Comparison of ENCODE assay signal across 8 cellular contexts in genomic region chr1:43348809-43349593, GRCh38. TPM values are rescaled to one million over a fixed set of nuclear protein-coding genes. Genes with fewer than 3 reads are reported as not detected.
A peak's percentile ranks its signal among the peaks of the same experiment; 100 is the strongest.
DNase-seq lines count a peak whose midpoint lies in the region; ATAC-seq, FAIRE-seq and TF ChIP-seq lines count a peak whose summit lies in the region.

No MANE protein-coding gene starts in this region.

- POLR2A ChIA-PET in GM12878 (lab: Charles Lee): interaction anchor here (1.1 kb wide), 1 partner anchor 9 kb away, joined by 3 read pairs; no protein-coding TSS in a partner anchor

- no peak for TF ChIP-seq CTCF in GM12864 (IDR thresholded peaks at IDR 0.05; ENCODE audit: low read depth, low read length, missing control alignments)
- TF ChIP-seq CTCF in GM12878 (IDR thresholded peaks at IDR 0.05 in 2 of 3, conservative IDR thresholded peaks at IDR 0.05 in 1 of 3; ENCODE audit: control insufficient read depth in 2 of 3, extremely low read depth in 1 of 3, insufficient read depth in 1 of 3, low read depth in 3 of 3, low read length in 3 of 3): no peak

- no peak for TF ChIP-seq EP300 in GM12878 (IDR thresholded peaks at IDR 0.05; ENCODE audit: borderline replicate concordance in 1 of 2, control insufficient read depth in 1 of 2, low read depth in 2 of 2, low read length in 2 of 2)

- TF ChIP-seq RAD21 in GM12878 (IDR thresholded peaks at IDR 0.05; ENCODE audit: insufficient read depth, low read depth, low read length): no peak

- no peaks in the 10 kb centered on the region for H3K9me3 ChIP-seq in GM12878 (replicated peaks; ENCODE audit: control insufficient read depth, insufficient read depth, low read length)

- ATAC-seq in SK-N-SH treated with all-trans-retinoic acid at 6 μM for 48 hours: peak; percentile 90
- ATAC-seq in GM12878: no peak

- RAD21 ChIA-PET in GM12878 (lab: Charles Lee; ENCODE audit: unreplicated experiment): no interaction called here

- no peaks in the 10 kb centered on the region for H3K4me1 ChIP-seq in GM12878 (ENCODE audit: control insufficient read depth, insufficient read depth, low read length)

- in situ Hi-C loops in GM12878 (cut with MboI): no loop called here

- FAIRE-seq in GM12878 (lab: Jason Lieb, UNC): no peak

- no peaks in the 10 kb centered on the region for H3K36me3 ChIP-seq in GM12878 (ENCODE audit: control insufficient read depth in 2 of 2, insufficient read depth in 2 of 2, low read length in 1 of 2)

- H3K4me3 ChIP-seq in GM12864 (ENCODE audit: low read depth, low read length) (peak overlapping the region; percentile 62), GM12878 (peak overlapping the region; percentile 50; the same call in 1 of the 2 replicates)

- H3K27me3 ChIP-seq in GM12878 (replicated peaks in 1 of 2; ENCODE audit: control insufficient read depth in 2 of 2, insufficient read depth in 2 of 2, low read length in 1 of 2): no peaks in the 10 kb centered on the region

- H3K4me2 ChIP-seq in GM12878 (ENCODE audit: control insufficient read depth, insufficient read depth): peak overlapping the region; percentile 60

- BruUV-seq in GM12878 (replicated peaks; lab: Mats Ljungman, UMichigan): no TSS peak

- DNase-seq in GM12864 (ENCODE audit: low read depth) (peak; percentile 54), M059J (ENCODE audit: low read depth) (peak; percentile 91), GM12878 (ENCODE audit: low read depth, low spot score) (no peak), iPS DF 19.7 (ENCODE audit: low read depth, low spot score) (peak; percentile 73), putamen (ENCODE audit: low spot score) (peak; percentile 45), SKM-1 treated with dmso at 0.1 percent for 144 hours (lab: John Stamatoyannopoulos, UW; ENCODE audit: unreplicated experiment) (no peak), SIG-M5 (lab: John Stamatoyannopoulos, UW) (no peak)

- 91% methylated on average over 53 of the region's 72 CpGs for WGBS in GM12878 (ENCODE audit: insufficient coverage, insufficient replicate concordance, low lambda C conversion rate, missing lambda C conversion rate)

- no peaks in the 10 kb centered on the region for H4K20me1 ChIP-seq in GM12878 (ENCODE audit: control insufficient read depth, insufficient read depth)

- SMC1A ChIA-PET in GM12878 (lab: Charles Lee; ENCODE audit: uncharacterized antibody, unreplicated experiment): no interaction called here

- H3K9ac ChIP-seq in GM12878 (ENCODE audit: control insufficient read depth, insufficient read depth, low read length): peak overlapping the region; percentile 60; the same call in 1 of the 2 replicates

- peak overlapping the region; percentile 58; the same call in 1 of the 2 replicates for H3K27ac ChIP-seq in GM12878 (ENCODE audit: control insufficient read depth, insufficient read depth)

- intact Hi-C loops in GM12878 (cut with micrococcal nuclease; ENCODE audit: unreplicated experiment): no loop called here

- CTCF ChIA-PET in GM12878 (lab: Yijun Ruan, JAX): no interaction called here

- H3K79me2 ChIP-seq in GM12878 (ENCODE audit: control insufficient read depth, insufficient read depth, low read length): no peaks in the 10 kb centered on the region

- peak; percentile 68 for TF ChIP-seq POLR2A in GM12878 (IDR thresholded peaks at IDR 0.05; ENCODE audit: low read depth, low read length)

- peak overlapping the region; percentile 29 for H2AFZ ChIP-seq in GM12878 (ENCODE audit: control insufficient read depth, low read depth, low read length)

RNA-seq across cellular contexts. Expression of gene CDC20, which starts 9.8 kb away (rescaled TPM):
- total RNA-seq in M059J (2014; rRNA removed; shearing (Covaris generic)): 273 and 274 TPM in 2 replicates
- 12.5 and 14.0 TPM in 2 replicates for total RNA-seq in GM12878 (2013; cell fraction: nucleolus; rRNA removed)
- total RNA-seq in GM12878 (2014; rRNA removed) (197 and 213 TPM in 2 replicates), GM12878 (2014; rRNA removed; fragmentation: Illumina TruSeq; extraction: Trizol) (81.5 and 82.0 TPM in 2 replicates), GM12878 (2021) (192 and 205 TPM in 2 replicates)
- polyA plus RNA-seq in GM12878 (2011; ENCODE audit: low read depth): 33.1 TPM
- polyA plus RNA-seq in GM12878 (2011; rRNA removed) (37.3 and 103 TPM in 2 replicates), GM12878 (2014; fragmentation: Illumina TruSeq; extraction: Trizol) (91.9 and 135 TPM in 2 replicates), GM12878 (2014; fragmentation: Nextera tagmentation; extraction: Ambion mirVana) (10 to 100 TPM; 36.3 to 63.1 TPM), GM12878 (2014; rRNA removed) (165 and 225 TPM in 2 replicates), GM12878 (2016; fragmentation: Nextera tagmentation; extraction: Ambion mirVana) (100 to 1,000 TPM; 299 to 347 TPM)
- polyA plus RNA-seq in GM12878 (2011; cell fraction: cytosol; rRNA removed): 137 and 176 TPM in 2 replicates
- 181 and 197 TPM in 2 replicates for polyA plus RNA-seq in GM12878 (2011; cell fraction: nucleus; rRNA removed)
- 62.9 and 68.2 TPM in 2 replicates for polyA plus RNA-seq in GM12878 (2012)
- polyA minus RNA-seq in GM12878 (2011; rRNA and poly(A)+ RNA removed): 128 and 180 TPM in 2 replicates
- 67.0 and 84.4 TPM in 2 replicates for polyA minus RNA-seq in GM12878 (2011; cell fraction: cytosol; rRNA and poly(A)+ RNA removed)
- 40.5 and 61.7 TPM in 2 replicates for polyA minus RNA-seq in GM12878 (2011; cell fraction: nucleus; rRNA and poly(A)+ RNA removed)

RNA-seq across cellular contexts. Expression of gene MPL, which starts 11.4 kb away (rescaled TPM):
- total RNA-seq in M059J (2014; rRNA removed; shearing (Covaris generic)): not detected in 2 replicates
- not detected in 2 replicates for total RNA-seq in GM12878 (2013; cell fraction: nucleolus; rRNA removed)
- total RNA-seq in GM12878 (2014; rRNA removed) (not detected in 2 replicates), GM12878 (2014; rRNA removed; fragmentation: Illumina TruSeq; extraction: Trizol) (not detected in 2 replicates), GM12878 (2021) (not detected in 2 replicates)
- polyA plus RNA-seq in GM12878 (2011; ENCODE audit: low read depth): not detected
- polyA plus RNA-seq in GM12878 (2011; rRNA removed) (not detected in 2 replicates), GM12878 (2014; fragmentation: Illumina TruSeq; extraction: Trizol) (not detected in 2 replicates), GM12878 (2014; fragmentation: Nextera tagmentation; extraction: Ambion mirVana) (not detected), GM12878 (2014; rRNA removed) (not detected in 2 replicates), GM12878 (2016; fragmentation: Nextera tagmentation; extraction: Ambion mirVana) (not detected)
- polyA plus RNA-seq in GM12878 (2011; cell fraction: cytosol; rRNA removed): not detected in 2 replicates
- not detected in 2 replicates for polyA plus RNA-seq in GM12878 (2011; cell fraction: nucleus; rRNA removed)
- not detected in 2 replicates for polyA plus RNA-seq in GM12878 (2012)
- polyA minus RNA-seq in GM12878 (2011; rRNA and poly(A)+ RNA removed): not detected in 2 replicates
- polyA minus RNA-seq in GM12878 (2011; cell fraction: cytosol; rRNA and poly(A)+ RNA removed): not detected in 2 replicates
- not detected in 2 replicates for polyA minus RNA-seq in GM12878 (2011; cell fraction: nucleus; rRNA and poly(A)+ RNA removed)

RNA-seq across cellular contexts. Expression of gene ELOVL1, which starts 18.8 kb away (rescaled TPM):
- 152 and 164 TPM in 2 replicates for total RNA-seq in M059J (2014; rRNA removed; shearing (Covaris generic))
- 21.6 and 23.9 TPM in 2 replicates for total RNA-seq in GM12878 (2013; cell fraction: nucleolus; rRNA removed)
- total RNA-seq in GM12878 (2014; rRNA removed) (77.4 and 88.2 TPM in 2 replicates), GM12878 (2014; rRNA removed; fragmentation: Illumina TruSeq; extraction: Trizol) (55.4 and 58.5 TPM in 2 replicates), GM12878 (2021) (66.8 and 68.0 TPM in 2 replicates)
- 96.7 TPM for polyA plus RNA-seq in GM12878 (2011; ENCODE audit: low read depth)
- polyA plus RNA-seq in GM12878 (2011; rRNA removed) (88.7 and 139 TPM in 2 replicates), GM12878 (2014; fragmentation: Illumina TruSeq; extraction: Trizol) (102 and 126 TPM in 2 replicates), GM12878 (2014; fragmentation: Nextera tagmentation; extraction: Ambion mirVana) (10 to 100 TPM; 62.7 to 68.4 TPM), GM12878 (2014; rRNA removed) (91.3 and 97.8 TPM in 2 replicates), GM12878 (2016; fragmentation: Nextera tagmentation; extraction: Ambion mirVana) (100 to 1,000 TPM in 1 of 2 experiments, 10 to 100 TPM in 1; 92.6 to 111 TPM)
- 127 and 142 TPM in 2 replicates for polyA plus RNA-seq in GM12878 (2011; cell fraction: cytosol; rRNA removed)
- polyA plus RNA-seq in GM12878 (2011; cell fraction: nucleus; rRNA removed): 123 and 135 TPM in 2 replicates
- 59.9 and 92.0 TPM in 2 replicates for polyA plus RNA-seq in GM12878 (2012)
- 69.1 and 73.7 TPM in 2 replicates for polyA minus RNA-seq in GM12878 (2011; rRNA and poly(A)+ RNA removed)
- 17.8 and 25.6 TPM in 2 replicates for polyA minus RNA-seq in GM12878 (2011; cell fraction: cytosol; rRNA and poly(A)+ RNA removed)
- polyA minus RNA-seq in GM12878 (2011; cell fraction: nucleus; rRNA and poly(A)+ RNA removed): 19.2 and 27.0 TPM in 2 replicates

RNA-seq across cellular contexts. Expression of gene MED8, which starts 40.6 kb away (rescaled TPM):
- total RNA-seq in M059J (2014; rRNA removed; shearing (Covaris generic)): 113 and 121 TPM in 2 replicates
- total RNA-seq in GM12878 (2013; cell fraction: nucleolus; rRNA removed): 71.8 and 72.3 TPM in 2 replicates
- total RNA-seq in GM12878 (2014; rRNA removed) (39.7 and 42.6 TPM in 2 replicates), GM12878 (2014; rRNA removed; fragmentation: Illumina TruSeq; extraction: Trizol) (32.6 and 33.3 TPM in 2 replicates), GM12878 (2021) (37.4 and 39.4 TPM in 2 replicates)
- 33.4 TPM for polyA plus RNA-seq in GM12878 (2011; ENCODE audit: low read depth)
- polyA plus RNA-seq in GM12878 (2011; rRNA removed) (16.5 and 20.2 TPM in 2 replicates), GM12878 (2014; fragmentation: Illumina TruSeq; extraction: Trizol) (37.6 and 39.2 TPM in 2 replicates), GM12878 (2014; fragmentation: Nextera tagmentation; extraction: Ambion mirVana) (10 to 100 TPM; 59.8 to 61.7 TPM), GM12878 (2014; rRNA removed) (21.9 and 25.4 TPM in 2 replicates), GM12878 (2016; fragmentation: Nextera tagmentation; extraction: Ambion mirVana) (10 to 100 TPM; 57.3 to 58.7 TPM)
- 19.1 and 23.5 TPM in 2 replicates for polyA plus RNA-seq in GM12878 (2011; cell fraction: cytosol; rRNA removed)
- polyA plus RNA-seq in GM12878 (2011; cell fraction: nucleus; rRNA removed): 32.6 and 36.7 TPM in 2 replicates
- 43.9 and 45.3 TPM in 2 replicates for polyA plus RNA-seq in GM12878 (2012)
- 15.9 and 18.0 TPM in 2 replicates for polyA minus RNA-seq in GM12878 (2011; rRNA and poly(A)+ RNA removed)
- 10.0 and 11.0 TPM in 2 replicates for polyA minus RNA-seq in GM12878 (2011; cell fraction: cytosol; rRNA and poly(A)+ RNA removed)
- 15.5 and 20.4 TPM in 2 replicates for polyA minus RNA-seq in GM12878 (2011; cell fraction: nucleus; rRNA and poly(A)+ RNA removed)

RNA-seq across cellular contexts. Expression of gene SZT2, which starts 40.7 kb away (rescaled TPM):
- 9.4 and 15.2 TPM in 2 replicates for total RNA-seq in M059J (2014; rRNA removed; shearing (Covaris generic))
- total RNA-seq in GM12878 (2013; cell fraction: nucleolus; rRNA removed): 188 and 198 TPM in 2 replicates
- total RNA-seq in GM12878 (2014; rRNA removed) (16.5 and 18.0 TPM in 2 replicates), GM12878 (2014; rRNA removed; fragmentation: Illumina TruSeq; extraction: Trizol) (12.5 and 12.7 TPM in 2 replicates), GM12878 (2021) (33.8 and 38.3 TPM in 2 replicates)
- polyA plus RNA-seq in GM12878 (2011; ENCODE audit: low read depth): 10.4 TPM
- polyA plus RNA-seq in GM12878 (2011; rRNA removed) (6.0 and 10.7 TPM in 2 replicates), GM12878 (2014; fragmentation: Illumina TruSeq; extraction: Trizol) (11.1 and 16.5 TPM in 2 replicates), GM12878 (2014; fragmentation: Nextera tagmentation; extraction: Ambion mirVana) (1 to 10 TPM; 1.4 to 1.9 TPM), GM12878 (2014; rRNA removed) (23.8 and 27.3 TPM in 2 replicates), GM12878 (2016; fragmentation: Nextera tagmentation; extraction: Ambion mirVana) (10 to 100 TPM in 1 of 2 experiments, 1 to 10 TPM in 1; 10.0 to 12.6 TPM)
- polyA plus RNA-seq in GM12878 (2011; cell fraction: cytosol; rRNA removed): 6.8 and 8.6 TPM in 2 replicates
- polyA plus RNA-seq in GM12878 (2011; cell fraction: nucleus; rRNA removed): 72.8 and 81.1 TPM in 2 replicates
- 14.3 and 15.1 TPM in 2 replicates for polyA plus RNA-seq in GM12878 (2012)
- polyA minus RNA-seq in GM12878 (2011; rRNA and poly(A)+ RNA removed): 42.5 and 57.0 TPM in 2 replicates
- 7.5 and 8.1 TPM in 2 replicates for polyA minus RNA-seq in GM12878 (2011; cell fraction: cytosol; rRNA and poly(A)+ RNA removed)
- polyA minus RNA-seq in GM12878 (2011; cell fraction: nucleus; rRNA and poly(A)+ RNA removed): 46.7 and 73.6 TPM in 2 replicates

Comparison
In these comparisons a context has a peak if more than half of its experiments do, and no peak if none do; other contexts are left out.
1. DNase-seq: peak in GM12864 (single experiment), M059J (single experiment), iPS DF 19.7 (single experiment) and putamen (single experiment); none in GM12878 (single experiment), SKM-1 treated with dmso at 0.1 percent for 144 hours (single experiment) and SIG-M5 (single experiment).